In the genomic region with DNA sequence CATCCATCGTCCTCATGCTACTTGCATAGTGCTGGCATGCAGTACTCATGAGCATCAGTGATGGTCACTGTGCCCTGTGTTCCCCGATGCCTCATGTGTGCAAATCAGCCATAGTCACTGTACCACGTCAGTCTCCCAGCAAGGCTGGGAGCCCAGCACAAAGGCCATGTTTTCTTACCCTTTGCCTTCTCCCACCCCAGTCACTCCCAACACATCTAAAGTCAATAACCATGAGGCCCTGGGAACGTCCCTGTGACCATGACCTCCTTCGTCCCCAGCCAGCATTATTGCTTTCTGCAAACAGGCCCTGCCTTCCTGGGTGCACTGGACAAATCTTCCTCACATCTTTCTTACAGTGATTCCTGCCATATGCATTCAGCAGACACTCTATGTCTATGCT, we compare ENCODE assay signal across 28 cellular contexts.
"Had no signal": no experiment of that assay in that cellular context is flagged by ENCODE, and none has a peak within 500 bp of the region (broad histone marks: within the 10 kb centered on the region; RNA-seq: fewer than 3 reads in every experiment).

No MANE protein-coding gene starts in this region.

- H3K27me3 ChIP-seq: neutrophil, pancreas, right lobe of liver, sigmoid colon, thyroid gland, tibial nerve, upper lobe of right lung, uterus had no signal

- H3K27ac ChIP-seq: neutrophil, pancreas, psoas muscle, right lobe of liver, sigmoid colon, stomach, thoracic aorta, thyroid gland, tibial nerve, upper lobe of right lung, uterus had no signal

- H3K4me1 Mint-ChIP-seq: naive thymus-derived CD4-positive, alpha-beta T cell; natural killer cell; nephron; neural crest cell; stimulated activated effector memory CD8-positive, alpha-beta T cell treated with anti-CD3 and anti-CD28 coated beads, Interleukin-12 subunit alpha, Interleukin-12 subunit beta, amount 100 ng/mL, for 72 hours; stimulated activated naive B cell treated with anti-CD40 and anti-IgM and Interleukin-4, amounts not matched to agents 10 μg/mL and 1 μg/mL and 100 μg/mL, for 72 hours had no signal

- H3K4me3 ChIP-seq: pancreas, psoas muscle, right lobe of liver, sigmoid colon, stomach, thoracic aorta, thyroid gland, tibial nerve, upper lobe of right lung, uterus had no signal

- ATAC-seq: naive thymus-derived CD4-positive, alpha-beta T cell; pancreas; psoas muscle; stimulated activated naive B cell treated with anti-CD40 and anti-IgM and Interleukin-4, amounts not matched to agents 10 μg/mL and 1 μg/mL and 100 μg/mL, for 72 hours; upper lobe of right lung had no signal

- H3K36me3 Mint-ChIP-seq: naive thymus-derived CD4-positive, alpha-beta T cell; natural killer cell; stimulated activated effector memory CD8-positive, alpha-beta T cell treated with anti-CD3 and anti-CD28 coated beads, Interleukin-12 subunit alpha, Interleukin-12 subunit beta, amount 100 ng/mL, for 72 hours; stimulated activated naive B cell treated with anti-CD40 and anti-IgM and Interleukin-4, amounts not matched to agents 10 μg/mL and 1 μg/mL and 100 μg/mL, for 72 hours; type B pancreatic cell had no signal

- H3K27ac Mint-ChIP-seq: naive thymus-derived CD4-positive, alpha-beta T cell; natural killer cell; nephron; progenitor cell of endocrine pancreas; stimulated activated effector memory CD8-positive, alpha-beta T cell treated with anti-CD3 and anti-CD28 coated beads, Interleukin-12 subunit alpha, Interleukin-12 subunit beta, amount 100 ng/mL, for 72 hours; stimulated activated naive B cell treated with anti-CD40 and anti-IgM and Interleukin-4, amounts not matched to agents 10 μg/mL and 1 μg/mL and 100 μg/mL, for 72 hours; stimulated activated naive CD8-positive, alpha-beta T cell treated with anti-CD3 and anti-CD28 coated beads, Interleukin-15, Interleukin-2, amounts not matched to agents 100 ng/mL and 50 ng/mL, for 24 hours; type B pancreatic cell had no signal

- FAIRE-seq: pancreas, small intestine had no signal

- H3K9me3 ChIP-seq: neutrophil, pancreas, psoas muscle, right lobe of liver, sigmoid colon, stomach, thoracic aorta, thyroid gland, tibial nerve, upper lobe of right lung, uterus had no signal

- H3K4me3 Mint-ChIP-seq: naive thymus-derived CD4-positive, alpha-beta T cell; natural killer cell; nephron; neural crest cell; stimulated activated effector memory CD8-positive, alpha-beta T cell treated with anti-CD3 and anti-CD28 coated beads, Interleukin-12 subunit alpha, Interleukin-12 subunit beta, amount 100 ng/mL, for 72 hours; stimulated activated naive B cell treated with anti-CD40 and anti-IgM and Interleukin-4, amounts not matched to agents 10 μg/mL and 1 μg/mL and 100 μg/mL, for 72 hours; stimulated activated naive CD8-positive, alpha-beta T cell treated with anti-CD3 and anti-CD28 coated beads, Interleukin-15, Interleukin-2, amounts not matched to agents 100 ng/mL and 50 ng/mL, for 24 hours; type B pancreatic cell had no signal

- H3K36me3 ChIP-seq: neutrophil, pancreas, right lobe of liver, sigmoid colon, stomach, thoracic aorta, thyroid gland, tibial nerve, upper lobe of right lung, uterus had no signal

- H3K9me3 Mint-ChIP-seq: stimulated activated effector memory CD8-positive, alpha-beta T cell treated with anti-CD3 and anti-CD28 coated beads, Interleukin-12 subunit alpha, Interleukin-12 subunit beta, amount 100 ng/mL, for 72 hours; stimulated activated naive CD8-positive, alpha-beta T cell treated with anti-CD3 and anti-CD28 coated beads, Interleukin-15, Interleukin-2, amounts not matched to agents 100 ng/mL and 50 ng/mL, for 24 hours; type B pancreatic cell had no signal

- H3K4me1 ChIP-seq: pancreas, psoas muscle, right lobe of liver, sigmoid colon, thyroid gland, tibial nerve, upper lobe of right lung, uterus had no signal

- DNase-seq: naive thymus-derived CD4-positive, alpha-beta T cell; natural killer cell; nucleus accumbens; pancreas; psoas muscle; right cardiac atrium; right lobe of liver; sigmoid colon; small intestine; stimulated activated CD4-positive, alpha-beta T cell treated with anti-CD3 and anti-CD28 coated beads, Interleukin-15, amount 100 ng/mL, for 24 hours; stimulated activated CD4-positive, alpha-beta T cell treated with anti-CD3 and anti-CD28 coated beads, Interleukin-2, amount 100 ng/mL, for 24 hours; stimulated activated CD4-positive, alpha-beta T cell treated with anti-CD3 and anti-CD28 coated beads, Interleukin-2, amount 100 ng/mL, for 48 hours; stimulated activated CD4-positive, alpha-beta T cell treated with anti-CD3 and anti-CD28 coated beads, Interleukin-4, amount 100 ng/mL, for 24 hours; stimulated activated naive B cell treated with anti-CD40 and anti-IgM and Interleukin-4, amounts not matched to agents 10 μg/mL and 1 μg/mL and 100 μg/mL, for 72 hours; stimulated activated naive CD4-positive, alpha-beta T cell treated with Interleukin-2 at 50 U/mL for 16 hours; stomach; thyroid gland; upper lobe of right lung; uterus had no signal
